Comparison of ENCODE assay signal across 9 cellular contexts in the genomic region with DNA sequence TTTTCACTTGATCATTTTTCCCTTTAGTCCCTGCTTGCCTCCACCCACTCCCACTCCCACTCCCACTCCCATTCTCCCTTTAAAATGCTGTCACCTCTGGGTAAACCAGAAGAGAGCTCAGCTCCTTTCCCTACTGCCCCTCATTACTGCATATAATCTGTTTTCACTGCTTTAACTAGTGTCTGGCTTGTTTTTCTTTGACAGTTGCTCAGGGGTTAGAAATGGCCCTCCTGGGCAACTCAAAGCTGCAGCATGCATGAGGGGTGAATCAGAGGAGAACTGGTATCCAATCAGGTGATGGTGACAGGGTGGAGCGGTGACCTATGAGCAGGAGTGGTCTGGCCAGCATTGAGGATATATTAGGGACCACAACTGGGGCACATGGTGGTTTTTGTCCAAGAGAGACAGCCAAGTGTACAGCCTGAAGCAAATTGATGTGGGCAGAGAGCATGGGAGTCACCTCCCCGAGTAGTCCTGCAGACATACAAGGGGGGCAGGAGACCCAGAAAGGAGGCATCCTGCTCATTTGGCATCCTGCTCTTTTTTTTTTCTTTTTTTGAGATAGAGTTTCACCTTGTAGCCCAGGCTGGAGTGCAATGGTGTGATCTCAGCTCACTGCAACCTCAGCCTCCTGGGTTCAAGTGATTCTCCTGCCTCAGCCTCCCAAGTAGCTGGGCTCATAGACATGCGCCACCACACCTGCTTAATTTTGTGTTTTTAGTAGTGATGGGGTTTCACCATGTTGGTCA. TPM values are rescaled to one million over a fixed set of nuclear protein-coding genes. Genes with fewer than 3 reads are reported as not detected.
DNase-seq lines count a peak whose midpoint lies in the region; ATAC-seq and TF ChIP-seq lines count a peak whose summit lies in the region.
"Had no signal": no experiment of that assay in that cellular context is flagged by ENCODE, and none has a peak within 500 bp of the region (broad histone marks: within the 10 kb centered on the region; RNA-seq: fewer than 3 reads in every experiment).

No MANE protein-coding gene starts in this region.

- TF ChIP-seq EP300 in transverse colon (IDR thresholded peaks at IDR 0.05; ENCODE audit: low read depth), result no peak

- in situ Hi-C loops in astrocyte of the spinal cord (cut with HindIII; ENCODE audit: low sequenced_read_pairs) (no loop called here), transverse colon (cut with MboI; ENCODE audit: low pct_ligation_motif_present in 1 of 4, low pct_unique_long_range_greater_than_20kb in 1 of 4, low sequenced_read_pairs in 3 of 4) (no loop called here)

- WGBS in transverse colon (ENCODE audit: low coverage in 1 of 2), 2 donors, result 81 to 100% methylated on average over 1 to 3 of the region's 3 CpGs

- no peak for ATAC-seq in HG02973 (IDR thresholded peaks at IDR 0.05; ENCODE audit: unreplicated experiment)

- H3K9me3 ChIP-seq in transverse colon (no peaks in the 10 kb centered on the region), A673 (ENCODE audit: low read depth, low read length, poor library complexity, severe bottlenecking) (no peaks in the 10 kb centered on the region)

- H3K27me3 ChIP-seq in transverse colon, result no peaks in the 10 kb centered on the region
- no peaks in the 10 kb centered on the region for H3K27me3 ChIP-seq in A673 (replicated peaks; ENCODE audit: insufficient read depth, low read depth, low read length, poor library complexity)

- intact Hi-C loops in transverse colon (cut with DNase I; ENCODE audit: low total_unique reads), result loop anchor here (5.0 kb wide), 2 partner anchors 40 to 65 kb away; a partner anchor contains a TSS
- intact Hi-C loops in A673 (cut with micrococcal nuclease; ENCODE audit: unreplicated experiment), result no loop called here

- TF ChIP-seq CTCF in astrocyte of the spinal cord (IDR thresholded peaks at IDR 0.05; ENCODE audit: low read depth, low read length) (no peak), transverse colon (IDR thresholded peaks at IDR 0.05) (no peak), A673 (conservative IDR thresholded peaks at IDR 0.05; ENCODE audit: low read depth, low read length) (no peak)

- no peak for TF ChIP-seq POLR2A in transverse colon (IDR thresholded peaks at IDR 0.05)

- CTCF ChIA-PET in A673 (lab: Charles Lee), result no interaction called here

- H3K27ac ChIP-seq in transverse colon, result peak overlapping the region; percentile 92 to 96 (median 93)
- no peak overlapping the region for H3K27ac ChIP-seq in A673 (ENCODE audit: low read depth, low read length, poor library complexity, severe bottlenecking)

- H3K4me3 ChIP-seq in astrocyte of the spinal cord (ENCODE audit: low read depth, low read length), result no peak overlapping the region
- H3K4me3 ChIP-seq in transverse colon, result no peak overlapping the region
- H3K4me3 ChIP-seq in A673 (ENCODE audit: low read depth, low read length, poor library complexity, severe bottlenecking), result no peak overlapping the region

- BruUV-seq in A673 (replicated peaks; lab: Mats Ljungman, UMichigan), result no TSS peak

- POLR2A ChIA-PET in A673 (lab: Charles Lee; ENCODE audit: low non-redundant PET), result no interaction called here

- DNase-seq in HS-5 (ENCODE audit: low read depth) (peak; percentile 72), astrocyte of the spinal cord (ENCODE audit: low read depth, low spot score) (peak; percentile 91), kidney glomerular epithelial cell (lab: John Stamatoyannopoulos, UW) (peak; percentile 92), transverse colon (peak; percentile 37), A673 (ENCODE audit: low spot score) (no peak), NCI-H2171 treated with DMSO at 0.1 percent for 48 hours (lab: John Stamatoyannopoulos, UW) (no peak)
- DNase-seq: activated naive CD4-positive, alpha-beta T cell treated with anti-CD3 and anti-CD28 coated beads, Interleukin-2, amount 50 U/mL, for 16 hours; NCI-H2029 had no signal

- H3K36me3 ChIP-seq in transverse colon, result no peaks in the 10 kb centered on the region
- H3K36me3 ChIP-seq in A673 (ENCODE audit: insufficient read depth, low read length, poor library complexity, severe bottlenecking), result no peaks in the 10 kb centered on the region

- peaks cover 29 to 60% (median 54%) of the 10 kb centered on the region in 4 donors for H3K4me1 ChIP-seq in transverse colon
- H3K4me1 ChIP-seq in A673 (ENCODE audit: insufficient read depth, low read length, poor library complexity, severe bottlenecking), result peaks cover 7% of the 10 kb centered on the region

RNA-seq across cellular contexts. Expression of a gene that starts 42.7 kb away (rescaled TPM):
- total RNA-seq in transverse colon (100 to 1,000 TPM in 1 of 4 donors, 10 to 100 TPM in 3; 58.4 to 140 (median 91.3) TPM), A673 (2021) (208 and 218 TPM in 2 replicates)

Comparison
In these comparisons a context has a peak if more than half of its experiments do, and no peak if none do; other contexts are left out.
1. DNase-seq: peak in HS-5 (single experiment), astrocyte of the spinal cord (single experiment), kidney glomerular epithelial cell (single experiment) and transverse colon (single experiment); none in A673 (single experiment) and NCI-H2171 treated with DMSO at 0.1 percent for 48 hours (single experiment).